Comparison of ENCODE assay signal across 10 cellular contexts in the genomic region with DNA sequence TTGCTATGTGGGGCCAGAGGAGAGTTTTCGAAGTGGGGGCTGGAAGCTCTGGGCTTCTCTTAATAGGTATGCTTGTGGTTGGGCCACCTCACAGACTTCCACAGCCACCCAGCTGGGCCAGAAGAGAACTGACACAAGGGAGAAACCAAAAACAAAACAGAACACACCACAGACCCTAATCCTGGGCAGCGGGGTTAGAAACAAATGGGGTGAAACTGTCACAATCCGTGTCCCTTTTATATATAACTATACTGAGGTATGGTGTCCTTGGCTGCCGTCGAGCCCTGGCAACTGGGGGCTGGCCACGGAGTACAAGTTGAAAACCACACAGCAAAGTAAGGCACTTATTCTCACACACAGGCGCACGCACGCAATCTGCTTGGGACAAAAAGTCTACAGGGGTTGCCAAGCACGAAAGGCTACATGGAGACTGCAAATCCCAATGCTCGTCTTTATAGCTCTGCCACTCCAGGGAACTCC.
DNase-seq lines count a peak whose midpoint lies in the region; ATAC-seq, FAIRE-seq and TF ChIP-seq lines count a peak whose summit lies in the region.
"Had no signal": no experiment of that assay in that cellular context is flagged by ENCODE, and none has a peak within 500 bp of the region (broad histone marks: within the 10 kb centered on the region; RNA-seq: fewer than 3 reads in every experiment).

No MANE protein-coding gene starts in this region.

- ATAC-seq in Right ventricle myocardium inferior (no peak), left cardiac atrium (no peak), HG03103 (IDR thresholded peaks at IDR 0.05; ENCODE audit: low read depth, unreplicated experiment) (peak; percentile 33), aorta (ENCODE audit: low FRiP score) (no peak)
- ATAC-seq in activated CD8-positive, alpha-beta T cell treated with anti-CD3 and anti-CD28 coated beads for 36 hours = no peak
- ATAC-seq: A549 had no signal

- peaks cover 7% of the 10 kb centered on the region for H3K9me3 Mint-ChIP-seq in dendritic cell treated with granulocyte-macrophage colony-stimulating factor and Interleukin-4, amounts not matched to agents 40 ng/mL and 50 ng/mL, for 4 days
- H3K9me3 Mint-ChIP-seq in activated CD8-positive, alpha-beta T cell treated with anti-CD3 and anti-CD28 coated beads for 36 hours = peaks cover 3% of the 10 kb centered on the region

- CTCF ChIA-PET in activated CD8-positive, alpha-beta T cell treated with anti-CD3 and anti-CD28 coated beads for 36 hours (lab: Charles Lee) = interaction anchor here (1.0 kb wide), 1 partner anchor 153 kb away, joined by 3 read pairs; no protein-coding TSS in a partner anchor

- no peaks in the 10 kb centered on the region for H3K9me3 ChIP-seq in aorta (ENCODE audit: control insufficient read depth, low read length)
- H3K9me3 ChIP-seq: A549 had no signal

- TF ChIP-seq CTCF in activated CD8-positive, alpha-beta T cell treated with anti-CD3 and anti-CD28 coated beads for 36 hours (IDR thresholded peaks at IDR 0.05) = no peak

- H3K27ac ChIP-seq in aorta (ENCODE audit: low read depth in 1 of 2, low read length in 2 of 2) = peak overlapping the region; percentile 70 to 79

- H3K4me3 ChIP-seq in aorta (ENCODE audit: low read length in 2 of 2) = no peak overlapping the region
- H3K4me3 ChIP-seq: A549 had no signal

- WGBS in aorta, 2 donors = 45 to 46% methylated on average over 11 of the region's 11 CpGs

- H3K27me3 Mint-ChIP-seq in dendritic cell treated with granulocyte-macrophage colony-stimulating factor and Interleukin-4, amounts not matched to agents 40 ng/mL and 50 ng/mL, for 4 days = no peaks in the 10 kb centered on the region
- no peaks in the 10 kb centered on the region for H3K27me3 Mint-ChIP-seq in activated CD8-positive, alpha-beta T cell treated with anti-CD3 and anti-CD28 coated beads for 36 hours

- H3K4me1 ChIP-seq in aorta (ENCODE audit: control insufficient read depth in 1 of 2, insufficient read depth in 2 of 2, low read length in 2 of 2) = peaks cover 6 to 12% of the 10 kb centered on the region in 2 donors

- POLR2A ChIA-PET in activated CD8-positive, alpha-beta T cell treated with anti-CD3 and anti-CD28 coated beads for 36 hours (lab: Charles Lee) = no interaction called here

- peak overlapping the region; percentile 9 for H3K27ac Mint-ChIP-seq in dendritic cell treated with granulocyte-macrophage colony-stimulating factor and Interleukin-4, amounts not matched to agents 40 ng/mL and 50 ng/mL, for 4 days
- no peak overlapping the region for H3K27ac Mint-ChIP-seq in activated CD8-positive, alpha-beta T cell treated with anti-CD3 and anti-CD28 coated beads for 36 hours

- H3K4me3 Mint-ChIP-seq in dendritic cell treated with granulocyte-macrophage colony-stimulating factor and Interleukin-4, amounts not matched to agents 40 ng/mL and 50 ng/mL, for 4 days = no peak overlapping the region
- H3K4me3 Mint-ChIP-seq in activated CD8-positive, alpha-beta T cell treated with anti-CD3 and anti-CD28 coated beads for 36 hours = no peak overlapping the region

- H3K36me3 ChIP-seq in aorta (ENCODE audit: control insufficient read depth in 1 of 2, insufficient read depth in 2 of 2, low read length in 1 of 2) = no peaks in the 10 kb centered on the region

- no peak for FAIRE-seq in urothelium cell line (lab: Jason Lieb, UNC)
- FAIRE-seq: A549, endothelial cell of umbilical vein had no signal

- DNase-seq in Right ventricle myocardium inferior (ENCODE audit: missing footprints) (peak; percentile 63), left cardiac atrium (no peak), aorta (no peak), urothelium cell line (ENCODE audit: low spot score) (no peak)
- DNase-seq in activated CD4-positive, alpha-beta T cell treated with anti-CD3 and anti-CD28 coated beads for 48 hours = no peak
- no peak for DNase-seq in activated CD8-positive, alpha-beta T cell treated with anti-CD3 and anti-CD28 coated beads for 36 hours

- H3K36me3 Mint-ChIP-seq in dendritic cell treated with granulocyte-macrophage colony-stimulating factor and Interleukin-4, amounts not matched to agents 40 ng/mL and 50 ng/mL, for 4 days (ENCODE audit: low read depth) = peaks cover 58% of the 10 kb centered on the region
- H3K36me3 Mint-ChIP-seq in activated CD8-positive, alpha-beta T cell treated with anti-CD3 and anti-CD28 coated beads for 36 hours (ENCODE audit: low read depth) = peaks cover 3% of the 10 kb centered on the region

- H3K4me1 Mint-ChIP-seq in dendritic cell treated with granulocyte-macrophage colony-stimulating factor and Interleukin-4, amounts not matched to agents 40 ng/mL and 50 ng/mL, for 4 days (ENCODE audit: low read depth) = peaks cover 38% of the 10 kb centered on the region
- peaks cover 2% of the 10 kb centered on the region for H3K4me1 Mint-ChIP-seq in activated CD8-positive, alpha-beta T cell treated with anti-CD3 and anti-CD28 coated beads for 36 hours (ENCODE audit: low read depth)

- H3K27me3 ChIP-seq in aorta (ENCODE audit: control insufficient read depth in 1 of 2, insufficient read depth in 2 of 2, low read length in 1 of 2) = no peaks in the 10 kb centered on the region

- intact Hi-C loops in Right ventricle myocardium inferior (cut with DNase I) = loop anchor here (1.0 to 10.0 kb wide), 2 partner anchors 78 to 166 kb away; a partner anchor contains a TSS
- intact Hi-C loops in left cardiac atrium (cut with DNase I) = loop anchor here in 1 of 2 donors (5.0 kb wide), 1 partner anchor 76 kb away; a partner anchor contains a TSS
- intact Hi-C loops in dendritic cell treated with granulocyte-macrophage colony-stimulating factor and Interleukin-4, amounts not matched to agents 40 ng/mL and 50 ng/mL, for 4 days (cut with micrococcal nuclease) = loop anchor here (10.0 kb wide), 1 partner anchor 166 kb away; no protein-coding TSS in a partner anchor
- intact Hi-C loops in aorta (cut with DNase I) = loop anchor here in 1 of 2 donors (5.0 to 10.0 kb wide), 2 partner anchors 76 to 166 kb away; a partner anchor contains a TSS
- intact Hi-C loops in activated CD8-positive, alpha-beta T cell treated with anti-CD3 and anti-CD28 coated beads for 36 hours (cut with micrococcal nuclease) = no loop called here
